26 cellular contexts compared by ENCODE assay signal in the genomic region with DNA sequence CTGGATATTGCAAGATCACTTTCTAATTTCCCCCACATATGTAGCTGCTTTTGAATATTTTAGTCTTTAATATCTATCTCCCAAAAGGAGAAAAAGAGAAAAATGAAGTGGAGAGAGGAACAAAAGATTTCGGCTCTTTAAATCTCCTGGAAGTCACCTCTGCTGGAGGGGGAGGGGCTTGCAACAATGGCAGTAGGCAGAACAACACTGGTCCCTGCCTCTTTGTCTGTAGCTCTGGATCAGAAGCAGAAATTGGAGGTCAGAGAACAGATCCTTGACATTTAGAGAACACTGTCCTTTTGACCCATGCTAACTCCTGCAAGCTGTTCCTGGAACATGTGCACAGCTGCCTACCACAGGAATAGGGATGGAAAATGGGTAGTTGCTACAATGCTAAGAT.
"Had no signal": no experiment of that assay in that cellular context is flagged by ENCODE, and none has a peak within 500 bp of the region (broad histone marks: within the 10 kb centered on the region; RNA-seq: fewer than 3 reads in every experiment).

No MANE protein-coding gene starts in this region.

- ATAC-seq: esophagus mucosa; naive thymus-derived CD8-positive, alpha-beta T cell had no signal

- H3K4me3 ChIP-seq: adrenal gland, ascending aorta, left ventricle myocardium inferior, ovary, prostate gland, spleen, thoracic aorta had no signal

- H3K27ac Mint-ChIP-seq: activated naive CD8-positive, alpha-beta T cell; activated T-helper 2 cell treated with anti-CD3 and anti-CD28 coated beads, Interferon-gamma antibody, Interleukin-2, Interleukin-4, amounts not matched to agents 10 μg/mL and 5 μg/mL and 100 μg/mL, durations not matched to agents 14 hours and 24 hours and 36 hours; dendritic cell treated with granulocyte-macrophage colony-stimulating factor and Interleukin-4, amounts not matched to agents 40 ng/mL and 50 ng/mL, for 4 days; mesothelial cell of epicardium; type B pancreatic cell had no signal

- DNase-seq: activated naive CD4-positive, alpha-beta T cell; activated T-cell treated with anti-CD3 and anti-CD28 coated beads, Interleukin-2, amount 50 U/mL, for 1 hour; adrenal gland; brain microvascular endothelial cell; caudate nucleus; effector CD8-positive, alpha-beta T cell; head of caudate nucleus; hypothalamus; kidney glomerular epithelial cell; left ventricle myocardium inferior; naive thymus-derived CD8-positive, alpha-beta T cell; ovary; spleen; stimulated activated CD4-positive, alpha-beta T cell treated with anti-CD3 and anti-CD28 coated beads, Interleukin-4, amount 100 ng/mL, for 1 hour; stimulated activated naive CD4-positive, alpha-beta T cell; T-helper 9 cell had no signal

- H3K9me3 Mint-ChIP-seq: activated T-helper 2 cell treated with anti-CD3 and anti-CD28 coated beads, Interferon-gamma antibody, Interleukin-2, Interleukin-4, amounts not matched to agents 10 μg/mL and 5 μg/mL and 100 μg/mL, durations not matched to agents 14 hours and 24 hours and 36 hours; dendritic cell treated with granulocyte-macrophage colony-stimulating factor and Interleukin-4, amounts not matched to agents 40 ng/mL and 50 ng/mL, for 4 days; type B pancreatic cell had no signal

- H3K27ac ChIP-seq: adrenal gland, ascending aorta, brain microvascular endothelial cell, left ventricle myocardium inferior, neutrophil, ovary, prostate gland, spleen, thoracic aorta had no signal

- H3K36me3 ChIP-seq: adrenal gland, ascending aorta, brain microvascular endothelial cell, left ventricle myocardium inferior, neutrophil, ovary, prostate gland, spleen, thoracic aorta had no signal

- H3K27me3 ChIP-seq: adrenal gland, ascending aorta, brain microvascular endothelial cell, ovary had no signal

- H3K36me3 Mint-ChIP-seq: activated naive CD8-positive, alpha-beta T cell; mesothelial cell of epicardium; naive thymus-derived CD8-positive, alpha-beta T cell; type B pancreatic cell had no signal

- H3K4me1 Mint-ChIP-seq: naive thymus-derived CD8-positive, alpha-beta T cell had no signal

- H3K4me3 Mint-ChIP-seq: activated naive CD8-positive, alpha-beta T cell; dendritic cell treated with granulocyte-macrophage colony-stimulating factor and Interleukin-4, amounts not matched to agents 40 ng/mL and 50 ng/mL, for 4 days; mesothelial cell of epicardium; naive thymus-derived CD8-positive, alpha-beta T cell; type B pancreatic cell had no signal

- H3K4me1 ChIP-seq: adrenal gland, ascending aorta, left ventricle myocardium inferior, prostate gland, spleen had no signal
